8 cellular contexts compared by ENCODE assay signal in the genomic region with DNA sequence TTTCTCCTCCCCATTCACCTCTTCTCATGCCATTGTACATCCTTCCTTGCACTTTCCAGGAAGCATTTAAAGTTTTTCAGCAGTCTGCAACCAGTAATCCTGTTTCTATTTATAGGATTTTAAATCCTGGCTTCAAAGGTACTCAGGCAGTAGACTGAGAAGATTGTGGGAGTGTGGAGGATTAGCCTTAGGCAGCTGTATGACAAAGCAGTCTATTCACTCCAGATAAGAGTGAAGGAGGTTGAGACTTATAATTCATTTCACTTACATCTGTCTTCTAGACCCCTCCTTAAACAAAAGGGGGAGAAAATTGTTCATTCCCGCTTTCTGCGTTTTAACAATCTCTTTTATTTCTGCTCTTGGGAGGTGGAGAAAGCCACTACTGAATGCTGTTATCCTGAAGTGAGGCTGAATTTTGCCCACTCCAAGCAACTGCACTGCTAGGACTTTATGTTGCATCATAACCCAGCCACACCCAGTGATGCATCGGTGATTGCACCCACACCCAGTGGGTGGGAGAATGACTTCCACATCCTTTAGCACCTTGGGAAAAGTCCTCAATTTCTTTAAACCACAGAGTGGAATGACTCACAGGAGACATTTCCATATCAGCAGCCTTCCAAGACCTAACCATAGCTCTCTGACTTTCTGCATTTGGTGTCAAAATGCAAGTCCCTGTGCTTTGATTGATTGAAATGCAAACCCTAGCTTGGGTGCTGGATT.
DNase-seq lines count a peak whose midpoint lies in the region; TF ChIP-seq lines count a peak whose summit lies in the region.

No MANE protein-coding gene starts in this region.

- TF ChIP-seq POLR2A in testis (IDR thresholded peaks at IDR 0.05) = no peak

- H3K4me1 ChIP-seq in testis = no peaks in the 10 kb centered on the region

- no peaks in the 10 kb centered on the region for H3K27me3 ChIP-seq in testis

- no peaks in the 10 kb centered on the region for H3K27me3 Mint-ChIP-seq in activated CD4-positive, alpha-beta memory T cell treated with anti-CD3 and anti-CD28 coated beads, Interleukin-2, amount 10 ng/mL, durations not matched to agents 7 days and 5 days

- TF ChIP-seq CTCF in testis (IDR thresholded peaks at IDR 0.05) = no peak

- no peaks in the 10 kb centered on the region for H3K9me3 ChIP-seq in testis

- DNase-seq in AG08395 (ENCODE audit: low spot score) (peak; percentile 72), HT-29 (ENCODE audit: low spot score) (peak; percentile 41), kidney tubule cell (ENCODE audit: low spot score) (peak; percentile 95), midbrain (lab: John Stamatoyannopoulos, UW) (no peak), NCI-H2196 treated with DMSO at 0.1 percent for 48 hours (lab: John Stamatoyannopoulos, UW; ENCODE audit: unreplicated experiment) (no peak), NCI-H446 treated with DMSO at 0.1 percent for 48 hours (lab: John Stamatoyannopoulos, UW) (no peak), testis (no peak)
- DNase-seq in activated CD4-positive, alpha-beta memory T cell treated with anti-CD3 and anti-CD28 coated beads, Interleukin-2, amount 10 ng/mL, durations not matched to agents 7 days and 5 days = peak; percentile 20

- H3K4me1 Mint-ChIP-seq in activated CD4-positive, alpha-beta memory T cell treated with anti-CD3 and anti-CD28 coated beads, Interleukin-2, amount 10 ng/mL, durations not matched to agents 7 days and 5 days = peaks cover 16% of the 10 kb centered on the region

- no peak overlapping the region for H3K4me3 Mint-ChIP-seq in activated CD4-positive, alpha-beta memory T cell treated with anti-CD3 and anti-CD28 coated beads, Interleukin-2, amount 10 ng/mL, durations not matched to agents 7 days and 5 days

- H3K4me3 ChIP-seq in testis = no peak overlapping the region

- 48 to 65% methylated on average over 3 of the region's 3 CpGs for WGBS in testis, 2 donors

- no peak overlapping the region for H3K27ac Mint-ChIP-seq in activated CD4-positive, alpha-beta memory T cell treated with anti-CD3 and anti-CD28 coated beads, Interleukin-2, amount 10 ng/mL, durations not matched to agents 7 days and 5 days

- no peak overlapping the region for H3K27ac ChIP-seq in testis

- no peaks in the 10 kb centered on the region for H3K36me3 ChIP-seq in testis (ENCODE audit: low read depth, missing control alignments)

- H3K36me3 Mint-ChIP-seq in activated CD4-positive, alpha-beta memory T cell treated with anti-CD3 and anti-CD28 coated beads, Interleukin-2, amount 10 ng/mL, durations not matched to agents 7 days and 5 days (ENCODE audit: low read depth) = no peaks in the 10 kb centered on the region

- CTCF ChIA-PET in activated CD4-positive, alpha-beta memory T cell treated with anti-CD3 and anti-CD28 coated beads, Interleukin-2, amount 10 ng/mL, durations not matched to agents 7 days and 5 days (lab: Charles Lee) = interaction anchor here (2.1 kb wide), 1 partner anchor 12 kb away, joined by 8 read pairs; no protein-coding TSS in a partner anchor

- intact Hi-C loops in testis (cut with DNase I; ENCODE audit: low total_unique reads) = no loop called here

- POLR2A ChIA-PET in activated CD4-positive, alpha-beta memory T cell treated with anti-CD3 and anti-CD28 coated beads, Interleukin-2, amount 10 ng/mL, durations not matched to agents 7 days and 5 days (lab: Charles Lee) = no interaction called here

- no peaks in the 10 kb centered on the region for H3K9me3 Mint-ChIP-seq in activated CD4-positive, alpha-beta memory T cell treated with anti-CD3 and anti-CD28 coated beads, Interleukin-2, amount 10 ng/mL, durations not matched to agents 7 days and 5 days

Comparison
In these comparisons a context has a peak if more than half of its experiments do, and no peak if none do; other contexts are left out.
1. DNase-seq: peak in AG08395 (single experiment), HT-29 (single experiment), activated CD4-positive, alpha-beta memory T cell treated with anti-CD3 and anti-CD28 coated beads, Interleukin-2, amount 10 ng/mL, durations not matched to agents 7 days and 5 days (single experiment) and kidney tubule cell (single experiment); none in midbrain (single experiment), NCI-H2196 treated with DMSO at 0.1 percent for 48 hours (single experiment), NCI-H446 treated with DMSO at 0.1 percent for 48 hours (single experiment) and testis (single experiment).